Comparison of ENCODE assay signal across 17 cellular contexts in genomic region chr2:170953976-170954375, GRCh38. TPM values are rescaled to one million over a fixed set of nuclear protein-coding genes. Genes with fewer than 3 reads are reported as not detected.
DNase-seq lines count a peak whose midpoint lies in the region; ATAC-seq and TF ChIP-seq lines count a peak whose summit lies in the region.
"Had no signal": no experiment of that assay in that cellular context is flagged by ENCODE, and none has a peak within 500 bp of the region (broad histone marks: within the 10 kb centered on the region; RNA-seq: fewer than 3 reads in every experiment).

No MANE protein-coding gene starts in this region.

- H3K9me2 ChIP-seq in PC-9 (ENCODE audit: insufficient read depth): no peaks in the 10 kb centered on the region

- CTCF ChIA-PET in PC-9 (lab: Charles Lee): no interaction called here

- H3K27me3 ChIP-seq in PC-9 (ENCODE audit: insufficient read depth, low read depth): no peaks in the 10 kb centered on the region

- DNase-seq in AG10803 (ENCODE audit: low read depth): peak; percentile 13
- DNase-seq in EL: peak; percentile 25
- peak; percentile 69 for DNase-seq in amniotic epithelial cell (ENCODE audit: low read depth)
- peak; percentile 17 for DNase-seq in epithelial cell of esophagus (ENCODE audit: low read depth)
- no peak for DNase-seq in activated CD4-positive, CD25-positive, alpha-beta regulatory T cell treated with anti-CD3 and anti-CD28 coated beads, Interleukin-2, amount 50 U/mL, for 72 hours
- DNase-seq in PC-9: no peak
- DNase-seq: AML-193; CD4-positive, alpha-beta T cell; H9; KBM-7; NCI-H1048; NCI-H2107; NCI-H446 treated with DMSO at 0.1 percent for 48 hours; NCI-H748 treated with DMSO at 0.1 percent for 48 hours; Right ventricle myocardium superior had no signal

- H3K79me2 ChIP-seq in PC-9 (ENCODE audit: low read depth): peaks cover 44% of the 10 kb centered on the region

- H3K27ac ChIP-seq in PC-9: no peak overlapping the region

- H3K4me3 ChIP-seq in AG10803 (ENCODE audit: low read length) (no peak overlapping the region), epithelial cell of esophagus (ENCODE audit: low read length) (no peak overlapping the region), PC-9 (no peak overlapping the region)

- no peak overlapping the region for H3K4me2 ChIP-seq in PC-9

- intact Hi-C loops in PC-9 (cut with micrococcal nuclease; ENCODE audit: unreplicated experiment): no loop called here

- H3F3A ChIP-seq in PC-9 (ENCODE audit: insufficient read depth, low read depth): peaks cover 38% of the 10 kb centered on the region

- peaks cover 81% of the 10 kb centered on the region for H3K36me3 ChIP-seq in PC-9 (ENCODE audit: low read depth)

- H3K4me1 ChIP-seq in PC-9 (replicated peaks; ENCODE audit: insufficient read depth): no peaks in the 10 kb centered on the region

- POLR2A ChIA-PET in PC-9 (lab: Charles Lee; ENCODE audit: unreplicated experiment): no interaction called here

- BruUV-seq in PC-9 (replicated peaks; lab: Mats Ljungman, UMichigan): no TSS peak

- H4K20me1 ChIP-seq in PC-9 (ENCODE audit: insufficient read depth): peaks cover 45% of the 10 kb centered on the region

- H2AFZ ChIP-seq in PC-9: no peak overlapping the region

- no peak for TF ChIP-seq CTCF in AG10803 (conservative IDR thresholded peaks at IDR 0.05; ENCODE audit: low read length)
- TF ChIP-seq CTCF in epithelial cell of esophagus (IDR thresholded peaks at IDR 0.05; ENCODE audit: insufficient read depth, low read depth, low read length, missing control alignments): no peak
- TF ChIP-seq CTCF in PC-9 (conservative IDR thresholded peaks at IDR 0.05): no peak

- ATAC-seq in HG03565 (IDR thresholded peaks at IDR 0.05; ENCODE audit: unreplicated experiment) (no peak), HG03442 (IDR thresholded peaks at IDR 0.05; ENCODE audit: unreplicated experiment) (no peak)

- H3K9me3 ChIP-seq in PC-9 (ENCODE audit: insufficient read depth, low read depth): no peaks in the 10 kb centered on the region

RNA-seq across cellular contexts. Expression of gene GORASP2, which starts 24.9 kb away (rescaled TPM):
- total RNA-seq in PC-9 (2021): 74.7 and 110 TPM in 2 replicates

Comparison
In these comparisons a context has a peak if more than half of its experiments do, and no peak if none do; other contexts are left out.
1. DNase-seq: peak in AG10803 (single experiment), EL (single experiment), amniotic epithelial cell (single experiment) and epithelial cell of esophagus (single experiment); none in activated CD4-positive, CD25-positive, alpha-beta regulatory T cell treated with anti-CD3 and anti-CD28 coated beads, Interleukin-2, amount 50 U/mL, for 72 hours (single experiment) and PC-9 (0 of 2).